ENCODE assay signal across 13 cellular contexts in the genomic region with DNA sequence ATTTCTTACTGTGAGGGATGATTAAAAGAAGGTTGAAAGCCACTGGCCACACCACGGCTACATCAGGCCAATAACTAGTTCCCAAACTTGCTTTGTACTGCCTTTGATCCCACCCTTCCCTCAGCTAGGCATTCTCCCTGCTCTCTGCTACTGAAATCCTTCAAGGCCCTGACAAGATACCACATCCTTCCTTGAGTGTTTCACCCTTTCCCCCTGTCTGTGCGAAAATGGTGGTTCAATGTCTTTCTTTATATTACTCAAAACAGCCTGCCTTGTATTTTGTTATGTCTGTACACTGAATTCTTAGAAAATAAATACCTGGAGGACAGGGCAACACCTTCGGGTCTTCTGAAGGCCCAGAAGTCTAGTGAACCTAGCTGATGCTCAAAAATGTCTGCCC. TPM values are rescaled to one million over a fixed set of nuclear protein-coding genes. Genes with fewer than 3 reads are reported as not detected.
DNase-seq lines count a peak whose midpoint lies in the region; ATAC-seq and TF ChIP-seq lines count a peak whose summit lies in the region.
"Had no signal": no experiment of that assay in that cellular context is flagged by ENCODE, and none has a peak within 500 bp of the region (broad histone marks: within the 10 kb centered on the region; RNA-seq: fewer than 3 reads in every experiment).

No MANE protein-coding gene starts in this region.

- H3T11ph ChIP-seq in H9 (ENCODE audit: low read length), result no peak overlapping the region

- H3K36me3 Mint-ChIP-seq in H9 (ENCODE audit: insufficient read depth in 1 of 3, low read depth in 3 of 3) (peaks cover 0 to 4% (median 0%) of the 10 kb centered on the region in 3 experiments; a peak in 2 of 7 replicates), nephron progenitor cell (ENCODE audit: low read depth) (no peaks in the 10 kb centered on the region)
- H3K36me3 Mint-ChIP-seq in activated T-helper 1 cell treated with anti-CD3 and anti-CD28 coated beads, Interleukin-12 subunit alpha, Interleukin-12 subunit beta, Interleukin-2, Interleukin-4 antibody, amounts not matched to agents 30 ng/mL and 10 ng/mL and 1 ng/mL, durations not matched to agents 14 hours and 24 hours and 36 hours (ENCODE audit: low read depth), result peaks cover 2% of the 10 kb centered on the region
- H3K36me3 Mint-ChIP-seq: mesothelial cell of epicardium had no signal

- H4K20me1 ChIP-seq in BLaER1, result peaks cover 20% of the 10 kb centered on the region; the same call in 1 of the 2 replicates
- no peaks in the 10 kb centered on the region for H4K20me1 ChIP-seq in H9 (ENCODE audit: control insufficient read depth, insufficient read depth, insufficient read length)

- H4K91ac ChIP-seq in H9 (ENCODE audit: insufficient read length, low read depth, low read length), result no peak overlapping the region

- no peak for TF ChIP-seq CTCF in H9 (conservative IDR thresholded peaks at IDR 0.05)
- TF ChIP-seq CTCF in nephron progenitor cell (IDR thresholded peaks at IDR 0.05), result no peak

- H3K27ac Mint-ChIP-seq in H9 (no peak overlapping the region; a peak in 1 of 7 replicates), nephron progenitor cell (peak overlapping the region; percentile 64)
- peak overlapping the region; percentile 83 for H3K27ac Mint-ChIP-seq in activated T-helper 1 cell treated with anti-CD3 and anti-CD28 coated beads, Interleukin-12 subunit alpha, Interleukin-12 subunit beta, Interleukin-2, Interleukin-4 antibody, amounts not matched to agents 30 ng/mL and 10 ng/mL and 1 ng/mL, durations not matched to agents 14 hours and 24 hours and 36 hours
- H3K27ac Mint-ChIP-seq: mesothelial cell of epicardium had no signal

- H3K79me2 ChIP-seq in H9 (ENCODE audit: insufficient read depth, low read length), result peaks cover 3% of the 10 kb centered on the region; the same call in 1 of the 2 replicates

- H2AK5ac ChIP-seq in H9 (ENCODE audit: insufficient read length, low read length), result no peak overlapping the region

- H3K4ac ChIP-seq in H9 (ENCODE audit: low read depth, low read length), result no peak overlapping the region

- H2BK15ac ChIP-seq in H9 (ENCODE audit: low read depth, low read length), result no peak overlapping the region

- H3K4me1 ChIP-seq in BLaER1, result peaks cover 22% of the 10 kb centered on the region
- H3K4me1 ChIP-seq in H9 (ENCODE audit: insufficient read depth, low read length), result no peaks in the 10 kb centered on the region; the same call in 1 of the 2 replicates

- H3K79me1 ChIP-seq in H9 (ENCODE audit: insufficient read depth, low read depth, low read length, poor library complexity, severe bottlenecking), result peaks cover 6% of the 10 kb centered on the region

- H3K9ac ChIP-seq in BLaER1 (no peak overlapping the region), H9 (ENCODE audit: extremely low read depth, insufficient read length, low read length) (no peak overlapping the region)

- H3K27ac ChIP-seq in BLaER1, result no peak overlapping the region
- no peak overlapping the region for H3K27ac ChIP-seq in H9 (ENCODE audit: insufficient read length, low read depth, low read length)

- H3K27me3 ChIP-seq in BLaER1 (no peaks in the 10 kb centered on the region), H9 (ENCODE audit: insufficient read depth, low read length) (no peaks in the 10 kb centered on the region)
- H3K27me3 ChIP-seq: spleen had no signal

- H4K5ac ChIP-seq in H9 (ENCODE audit: insufficient read length, low read depth, low read length), result no peak overlapping the region

- no peak overlapping the region for H2BK120ac ChIP-seq in H9 (ENCODE audit: low read depth, low read length, poor library complexity, severe bottlenecking)

- H3K23ac ChIP-seq in H9 (ENCODE audit: insufficient read length, low read depth, low read length), result no peak overlapping the region

- no peaks in the 10 kb centered on the region for H3K36me3 ChIP-seq in BLaER1

- H3K9me3 Mint-ChIP-seq in H9, result no peaks in the 10 kb centered on the region
- no peaks in the 10 kb centered on the region for H3K9me3 Mint-ChIP-seq in activated T-helper 1 cell treated with anti-CD3 and anti-CD28 coated beads, Interleukin-12 subunit alpha, Interleukin-12 subunit beta, Interleukin-2, Interleukin-4 antibody, amounts not matched to agents 30 ng/mL and 10 ng/mL and 1 ng/mL, durations not matched to agents 14 hours and 24 hours and 36 hours
- H3K9me3 Mint-ChIP-seq in nephron progenitor cell, result no peaks in the 10 kb centered on the region
- H3K9me3 Mint-ChIP-seq: mesothelial cell of epicardium had no signal

- no peak overlapping the region for H2BK5ac ChIP-seq in H9 (ENCODE audit: insufficient read length, low read length)

- H3K56ac ChIP-seq in H9 (ENCODE audit: insufficient read length, low read depth, low read length), result no peak overlapping the region

- H2BK20ac ChIP-seq in H9 (ENCODE audit: low read depth, low read length, poor library complexity, severe bottlenecking), result no peak overlapping the region

- H3K4me1 Mint-ChIP-seq in H9, result peaks cover 10 to 15% of the 10 kb centered on the region in 2 experiments
- peaks cover 63% of the 10 kb centered on the region for H3K4me1 Mint-ChIP-seq in activated T-helper 1 cell treated with anti-CD3 and anti-CD28 coated beads, Interleukin-12 subunit alpha, Interleukin-12 subunit beta, Interleukin-2, Interleukin-4 antibody, amounts not matched to agents 30 ng/mL and 10 ng/mL and 1 ng/mL, durations not matched to agents 14 hours and 24 hours and 36 hours (ENCODE audit: low read depth)
- peaks cover 48% of the 10 kb centered on the region for H3K4me1 Mint-ChIP-seq in nephron progenitor cell

- H4K8ac ChIP-seq in H9 (replicated peaks; ENCODE audit: insufficient read length, low read depth, low read length), result no peak overlapping the region

- no peaks in the 10 kb centered on the region for H3K9me3 ChIP-seq in BLaER1
- H3K9me3 ChIP-seq in H9 (ENCODE audit: control insufficient read depth, low read depth, low read length), result no peaks in the 10 kb centered on the region
- H3K9me3 ChIP-seq: spleen had no signal

- intact Hi-C loops in activated T-helper 1 cell treated with anti-CD3 and anti-CD28 coated beads, Interleukin-12 subunit alpha, Interleukin-12 subunit beta, Interleukin-2, Interleukin-4 antibody, amounts not matched to agents 30 ng/mL and 10 ng/mL and 1 ng/mL, durations not matched to agents 14 hours and 24 hours and 36 hours (cut with micrococcal nuclease), result loop anchor here (2.0 to 10.0 kb wide), 6 partner anchors 566 to 1964 kb away; a partner anchor contains a TSS

- DNase-seq in H9, result no peak
- no peak for DNase-seq in activated T-helper 1 cell treated with anti-CD3 and anti-CD28 coated beads, Interleukin-12 subunit alpha, Interleukin-12 subunit beta, Interleukin-2, Interleukin-4 antibody, amounts not matched to agents 30 ng/mL and 10 ng/mL and 1 ng/mL, durations not matched to agents 14 hours and 24 hours and 36 hours (ENCODE audit: low spot score)
- DNase-seq in nephron progenitor cell, result no peak
- DNase-seq in kidney glomerular epithelial cell (lab: John Stamatoyannopoulos, UW), result no peak
- DNase-seq: C1 segment of cervical spinal cord, NCI-H187 treated with DMSO at 0.1 percent for 48 hours, NCI-H524 treated with DMSO at 0.1 percent for 48 hours, spleen, T1000 had no signal

- no peak overlapping the region for H3K18ac ChIP-seq in H9 (ENCODE audit: insufficient read length, low read depth, low read length)

- no peak overlapping the region for H3K4me3 Mint-ChIP-seq in H9
- peak overlapping the region; percentile 25 for H3K4me3 Mint-ChIP-seq in activated T-helper 1 cell treated with anti-CD3 and anti-CD28 coated beads, Interleukin-12 subunit alpha, Interleukin-12 subunit beta, Interleukin-2, Interleukin-4 antibody, amounts not matched to agents 30 ng/mL and 10 ng/mL and 1 ng/mL, durations not matched to agents 14 hours and 24 hours and 36 hours
- no peak overlapping the region for H3K4me3 Mint-ChIP-seq in nephron progenitor cell

- H3K27me3 Mint-ChIP-seq in H9 (ENCODE audit: low read depth), result peaks cover 4% of the 10 kb centered on the region
- peaks cover 4% of the 10 kb centered on the region for H3K27me3 Mint-ChIP-seq in activated T-helper 1 cell treated with anti-CD3 and anti-CD28 coated beads, Interleukin-12 subunit alpha, Interleukin-12 subunit beta, Interleukin-2, Interleukin-4 antibody, amounts not matched to agents 30 ng/mL and 10 ng/mL and 1 ng/mL, durations not matched to agents 14 hours and 24 hours and 36 hours (ENCODE audit: insufficient read depth)
- H3K27me3 Mint-ChIP-seq in nephron progenitor cell (ENCODE audit: low read depth, poor library complexity), result peaks cover 10% of the 10 kb centered on the region

- ATAC-seq in HG02970 (IDR thresholded peaks at IDR 0.05; ENCODE audit: low FRiP score, unreplicated experiment) (no peak), GM19395 (IDR thresholded peaks at IDR 0.05; ENCODE audit: unreplicated experiment) (no peak)

- no CpG with 5 or more reads among the region's 3 CpGs for WGBS in H9 (ENCODE audit: extremely low coverage, insufficient read length, low lambda C conversion rate)

- H3K4me3 ChIP-seq in BLaER1, result no peak overlapping the region

- no peak overlapping the region for H3K14ac ChIP-seq in H9 (ENCODE audit: insufficient read depth, low read length)

- peak overlapping the region; percentile 97 for H2AFZ ChIP-seq in H9 (ENCODE audit: low read length)

- H3K4me2 ChIP-seq in BLaER1, result peak overlapping the region; percentile 59
- H3K4me2 ChIP-seq in H9 (ENCODE audit: insufficient read depth, insufficient read length, low read length), result no peak overlapping the region

- no peak overlapping the region for H2BK12ac ChIP-seq in H9 (ENCODE audit: insufficient read length, low read depth, low read length)

- peaks cover 7% of the 10 kb centered on the region for H3K23me2 ChIP-seq in H9 (ENCODE audit: insufficient read length, low read depth, low read length, poor library complexity, severe bottlenecking)

RNA-seq across cellular contexts. Expression of a gene that starts 0.9 kb away (rescaled TPM):
- total RNA-seq in H9 (2021), result 39.7 and 42.2 TPM in 2 replicates
- 37.8 and 40.3 TPM in 2 replicates for total RNA-seq in activated T-helper 1 cell treated with anti-CD3 and anti-CD28 coated beads, Interleukin-12 subunit alpha, Interleukin-12 subunit beta, Interleukin-2, Interleukin-4 antibody, amounts not matched to agents 30 ng/mL and 10 ng/mL and 1 ng/mL, durations not matched to agents 14 hours and 24 hours and 36 hours

Comparison
In these comparisons a context has a peak if more than half of its experiments do, and no peak if none do; other contexts are left out.
1. H3K27ac Mint-ChIP-seq: peak in activated T-helper 1 cell treated with anti-CD3 and anti-CD28 coated beads, Interleukin-12 subunit alpha, Interleukin-12 subunit beta, Interleukin-2, Interleukin-4 antibody, amounts not matched to agents 30 ng/mL and 10 ng/mL and 1 ng/mL, durations not matched to agents 14 hours and 24 hours and 36 hours (single experiment) and nephron progenitor cell (single experiment); none in H9 (0 of 3).